Comparison of ENCODE assay signal across 8 cellular contexts in genomic region chr17:46193246-46193625, GRCh38. TPM values are rescaled to one million over a fixed set of nuclear protein-coding genes. Genes with fewer than 3 reads are reported as not detected.
A peak's percentile ranks its signal among the peaks of the same experiment; 100 is the strongest.
DNase-seq lines count a peak whose midpoint lies in the region; ATAC-seq, FAIRE-seq and TF ChIP-seq lines count a peak whose summit lies in the region.

A gene with protein sequence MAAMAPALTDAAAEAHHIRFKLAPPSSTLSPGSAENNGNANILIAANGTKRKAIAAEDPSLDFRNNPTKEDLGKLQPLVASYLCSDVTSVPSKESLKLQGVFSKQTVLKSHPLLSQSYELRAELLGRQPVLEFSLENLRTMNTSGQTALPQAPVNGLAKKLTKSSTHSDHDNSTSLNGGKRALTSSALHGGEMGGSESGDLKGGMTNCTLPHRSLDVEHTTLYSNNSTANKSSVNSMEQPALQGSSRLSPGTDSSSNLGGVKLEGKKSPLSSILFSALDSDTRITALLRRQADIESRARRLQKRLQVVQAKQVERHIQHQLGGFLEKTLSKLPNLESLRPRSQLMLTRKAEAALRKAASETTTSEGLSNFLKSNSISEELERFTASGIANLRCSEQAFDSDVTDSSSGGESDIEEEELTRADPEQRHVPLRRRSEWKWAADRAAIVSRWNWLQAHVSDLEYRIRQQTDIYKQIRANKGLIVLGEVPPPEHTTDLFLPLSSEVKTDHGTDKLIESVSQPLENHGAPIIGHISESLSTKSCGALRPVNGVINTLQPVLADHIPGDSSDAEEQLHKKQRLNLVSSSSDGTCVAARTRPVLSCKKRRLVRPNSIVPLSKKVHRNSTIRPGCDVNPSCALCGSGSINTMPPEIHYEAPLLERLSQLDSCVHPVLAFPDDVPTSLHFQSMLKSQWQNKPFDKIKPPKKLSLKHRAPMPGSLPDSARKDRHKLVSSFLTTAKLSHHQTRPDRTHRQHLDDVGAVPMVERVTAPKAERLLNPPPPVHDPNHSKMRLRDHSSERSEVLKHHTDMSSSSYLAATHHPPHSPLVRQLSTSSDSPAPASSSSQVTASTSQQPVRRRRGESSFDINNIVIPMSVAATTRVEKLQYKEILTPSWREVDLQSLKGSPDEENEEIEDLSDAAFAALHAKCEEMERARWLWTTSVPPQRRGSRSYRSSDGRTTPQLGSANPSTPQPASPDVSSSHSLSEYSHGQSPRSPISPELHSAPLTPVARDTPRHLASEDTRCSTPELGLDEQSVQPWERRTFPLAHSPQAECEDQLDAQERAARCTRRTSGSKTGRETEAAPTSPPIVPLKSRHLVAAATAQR (N-terminal part only) (minus strand): TSS chr17:46193429. CDS start chr17:46172143, 21,286 bp downstream.

- H3K27ac Mint-ChIP-seq in activated T-helper 2 cell treated with anti-CD3 and anti-CD28 coated beads, Interferon-gamma antibody, Interleukin-2, Interleukin-4, amounts not matched to agents 10 μg/mL and 5 μg/mL and 100 μg/mL, durations not matched to agents 14 hours and 24 hours and 36 hours: peak within 1 kb of the TSS; percentile 99
- peak within 1 kb of the TSS; percentile 98 to 99 for H3K27ac Mint-ChIP-seq in natural killer cell treated with Interleukin-12 subunit alpha and Interleukin-12 subunit beta and Interleukin-15 and Interleukin-18, amount 100 ng/mL, for 72 hours

- H3K4me3 ChIP-seq in KMS-11 (IDR thresholded peaks at IDR 0.05; ENCODE audit: insufficient read depth, low read depth, low read length) (peak within 1 kb of the TSS; percentile 41), fibroblast of mammary gland (ENCODE audit: control insufficient read depth, low read depth, low read length) (peak within 1 kb of the TSS; percentile 76)

- peak within 1 kb of the TSS; percentile 87 for H3K4me2 ChIP-seq in KMS-11

- peaks cover 81% of the 10 kb centered on the region for H3K79me2 ChIP-seq in KMS-11 (ENCODE audit: insufficient read depth, low read depth)

- H3K4me3 Mint-ChIP-seq in activated T-helper 2 cell treated with anti-CD3 and anti-CD28 coated beads, Interferon-gamma antibody, Interleukin-2, Interleukin-4, amounts not matched to agents 10 μg/mL and 5 μg/mL and 100 μg/mL, durations not matched to agents 14 hours and 24 hours and 36 hours (ENCODE audit: low read depth): peak within 1 kb of the TSS; percentile 98
- H3K4me3 Mint-ChIP-seq in natural killer cell treated with Interleukin-12 subunit alpha and Interleukin-12 subunit beta and Interleukin-15 and Interleukin-18, amount 100 ng/mL, for 72 hours: peak within 1 kb of the TSS; percentile 99

- no peaks in the 10 kb centered on the region for H3K36me3 ChIP-seq in KMS-11 (ENCODE audit: insufficient read depth)

- peaks cover 16% of the 10 kb centered on the region; the same call in 1 of the 2 replicates for H4K20me1 ChIP-seq in KMS-11 (ENCODE audit: insufficient read depth)

- peak; percentile 55 for ATAC-seq in GM21717 (IDR thresholded peaks at IDR 0.05; ENCODE audit: unreplicated experiment)
- ATAC-seq in natural killer cell treated with Interleukin-12 subunit alpha and Interleukin-12 subunit beta and Interleukin-15 and Interleukin-18, amount 100 ng/mL, for 72 hours: peak; percentile 83 to 87
- ATAC-seq in stimulated activated naive CD8-positive, alpha-beta T cell treated with anti-CD3 and anti-CD28 coated beads, Interleukin-15, Interleukin-2, amounts not matched to agents 100 U/mL and 50 U/mL, for 24 hours: peak; percentile 71

- FAIRE-seq in RCC 7860 (lab: Jason Lieb, UNC): no peak

- peaks cover 60% of the 10 kb centered on the region for H3K4me1 Mint-ChIP-seq in activated T-helper 2 cell treated with anti-CD3 and anti-CD28 coated beads, Interferon-gamma antibody, Interleukin-2, Interleukin-4, amounts not matched to agents 10 μg/mL and 5 μg/mL and 100 μg/mL, durations not matched to agents 14 hours and 24 hours and 36 hours (ENCODE audit: low read depth)
- peaks cover 40 to 49% of the 10 kb centered on the region in 2 donors for H3K4me1 Mint-ChIP-seq in natural killer cell treated with Interleukin-12 subunit alpha and Interleukin-12 subunit beta and Interleukin-15 and Interleukin-18, amount 100 ng/mL, for 72 hours (ENCODE audit: low read depth in 2 of 2)

- H3K27me3 Mint-ChIP-seq in activated T-helper 2 cell treated with anti-CD3 and anti-CD28 coated beads, Interferon-gamma antibody, Interleukin-2, Interleukin-4, amounts not matched to agents 10 μg/mL and 5 μg/mL and 100 μg/mL, durations not matched to agents 14 hours and 24 hours and 36 hours (ENCODE audit: low read depth): no peaks in the 10 kb centered on the region
- H3K27me3 Mint-ChIP-seq in natural killer cell treated with Interleukin-12 subunit alpha and Interleukin-12 subunit beta and Interleukin-15 and Interleukin-18, amount 100 ng/mL, for 72 hours: no peaks in the 10 kb centered on the region

- H3K36me3 Mint-ChIP-seq in activated T-helper 2 cell treated with anti-CD3 and anti-CD28 coated beads, Interferon-gamma antibody, Interleukin-2, Interleukin-4, amounts not matched to agents 10 μg/mL and 5 μg/mL and 100 μg/mL, durations not matched to agents 14 hours and 24 hours and 36 hours (ENCODE audit: low read depth): peaks cover 36% of the 10 kb centered on the region
- H3K36me3 Mint-ChIP-seq in natural killer cell treated with Interleukin-12 subunit alpha and Interleukin-12 subunit beta and Interleukin-15 and Interleukin-18, amount 100 ng/mL, for 72 hours: peaks cover 20% of the 10 kb centered on the region

- H3K27me3 ChIP-seq in KMS-11 (ENCODE audit: insufficient read depth, low read depth): no peaks in the 10 kb centered on the region

- peak within 1 kb of the TSS; percentile 31 for H2AFZ ChIP-seq in KMS-11 (ENCODE audit: low read depth)

- H3K9me3 Mint-ChIP-seq in activated T-helper 2 cell treated with anti-CD3 and anti-CD28 coated beads, Interferon-gamma antibody, Interleukin-2, Interleukin-4, amounts not matched to agents 10 μg/mL and 5 μg/mL and 100 μg/mL, durations not matched to agents 14 hours and 24 hours and 36 hours: no peaks in the 10 kb centered on the region
- H3K9me3 Mint-ChIP-seq in natural killer cell treated with Interleukin-12 subunit alpha and Interleukin-12 subunit beta and Interleukin-15 and Interleukin-18, amount 100 ng/mL, for 72 hours: no peaks in the 10 kb centered on the region

- H3K27ac ChIP-seq in KMS-11: peak within 1 kb of the TSS; percentile 88

- peak within 1 kb of the TSS; percentile 85 for H3K9ac ChIP-seq in KMS-11

- no peak for TF ChIP-seq CTCF in KMS-11 (conservative IDR thresholded peaks at IDR 0.05; ENCODE audit: low read depth, low read length)
- TF ChIP-seq CTCF in fibroblast of mammary gland (conservative IDR thresholded peaks at IDR 0.05; ENCODE audit: control insufficient read depth, insufficient read depth, low read depth, low read length): no peak

- H3K4me1 ChIP-seq in KMS-11 (ENCODE audit: low read depth, poor library complexity, severe bottlenecking): peaks cover 55% of the 10 kb centered on the region

- intact Hi-C loops in activated T-helper 2 cell treated with anti-CD3 and anti-CD28 coated beads, Interferon-gamma antibody, Interleukin-2, Interleukin-4, amounts not matched to agents 10 μg/mL and 5 μg/mL and 100 μg/mL, durations not matched to agents 14 hours and 24 hours and 36 hours (cut with micrococcal nuclease): loop anchor here (5.0 to 10.0 kb wide), 2 partner anchors 74 to 878 kb away; partner anchors contain the start of gene MAP3K14

- peak; percentile 79 for DNase-seq in DMS79 (lab: John Stamatoyannopoulos, UW)
- DNase-seq in RCC 7860 (ENCODE audit: low spot score): peak; percentile 77
- peak; percentile 87 for DNase-seq in activated T-helper 2 cell treated with anti-CD3 and anti-CD28 coated beads, Interferon-gamma antibody, Interleukin-2, Interleukin-4, amounts not matched to agents 10 μg/mL and 5 μg/mL and 100 μg/mL, durations not matched to agents 14 hours and 24 hours and 36 hours (ENCODE audit: low spot score)
- peak; percentile 81 for DNase-seq in fibroblast of mammary gland (ENCODE audit: low read depth)
- peak; percentile 88 for DNase-seq in natural killer cell treated with Interleukin-12 subunit alpha and Interleukin-12 subunit beta and Interleukin-15 and Interleukin-18, amount 100 ng/mL, for 72 hours (ENCODE audit: low spot score)
- DNase-seq in stimulated activated naive CD8-positive, alpha-beta T cell treated with anti-CD3 and anti-CD28 coated beads, Interleukin-15, Interleukin-2, amounts not matched to agents 100 U/mL and 50 U/mL, for 24 hours: peak; percentile 91

RNA-seq across cellular contexts. Expression of the gene that starts here (rescaled TPM):
- 91.5 and 93.9 TPM in 2 replicates for total RNA-seq in activated T-helper 2 cell treated with anti-CD3 and anti-CD28 coated beads, Interferon-gamma antibody, Interleukin-2, Interleukin-4, amounts not matched to agents 10 μg/mL and 5 μg/mL and 100 μg/mL, durations not matched to agents 14 hours and 24 hours and 36 hours
- 100 to 1,000 TPM; 127 to 161 TPM for total RNA-seq in natural killer cell treated with Interleukin-12 subunit alpha and Interleukin-12 subunit beta and Interleukin-15 and Interleukin-18, amount 100 ng/mL, for 72 hours

Comparison
In these comparisons a context has a peak if more than half of its experiments do, and no peak if none do; other contexts are left out.
1. Peak in every context shown above with its lines: DNase-seq, ATAC-seq, H3K4me3 ChIP-seq and H3K27ac ChIP-seq.